Comparison of ENCODE assay signal across 14 cellular contexts in the genomic region with DNA sequence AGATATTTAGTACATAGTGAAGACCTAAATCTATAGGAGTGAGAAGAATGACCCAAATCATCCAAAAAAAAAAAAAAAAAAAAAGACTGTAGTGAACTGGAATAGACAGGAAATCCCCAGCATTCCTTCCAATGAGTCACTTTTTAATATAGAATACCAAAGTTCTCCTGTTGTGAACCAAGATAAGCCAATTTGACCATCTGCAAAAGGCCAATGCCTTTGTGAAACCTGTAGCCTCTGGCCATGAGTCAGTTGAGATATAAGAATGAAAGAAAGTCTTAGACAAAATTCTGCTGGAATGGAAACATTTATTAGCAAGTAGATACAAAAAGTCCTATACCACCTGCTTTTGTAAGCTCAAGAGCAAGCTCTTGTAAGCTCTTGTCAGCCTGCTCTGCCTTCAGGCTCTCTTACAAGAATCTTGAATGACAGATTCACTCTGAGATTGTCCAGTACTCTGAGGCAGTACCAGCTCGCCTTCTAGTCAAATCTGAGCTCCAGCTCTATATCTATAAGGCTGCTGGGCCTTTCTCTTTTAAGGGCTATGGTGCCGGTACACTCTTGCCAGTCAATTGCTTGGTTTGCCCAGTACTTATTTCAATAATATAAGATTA.
DNase-seq lines count a peak whose midpoint lies in the region; ATAC-seq, FAIRE-seq and TF ChIP-seq lines count a peak whose summit lies in the region.
"Had no signal": no experiment of that assay in that cellular context is flagged by ENCODE, and none has a peak within 500 bp of the region (broad histone marks: within the 10 kb centered on the region; RNA-seq: fewer than 3 reads in every experiment).

No MANE protein-coding gene starts in this region.

- no peak for ATAC-seq in GM21515 (IDR thresholded peaks at IDR 0.05; ENCODE audit: unreplicated experiment)
- no peak for ATAC-seq in activated T-helper 17 cell treated with anti-CD3 and anti-CD28 coated beads, Interleukin-2, amount 50 U/mL, for 72 hours (replicated peaks)

- H3K4me1 Mint-ChIP-seq in activated T-helper 17 cell treated with anti-CD3 and anti-CD28 coated beads, Interleukin-2, amount 50 U/mL, for 72 hours = no peaks in the 10 kb centered on the region
- H3K4me1 Mint-ChIP-seq: CD8-positive, alpha-beta memory T cell had no signal

- H3K27ac Mint-ChIP-seq in activated T-helper 17 cell treated with anti-CD3 and anti-CD28 coated beads, Interleukin-2, amount 50 U/mL, for 72 hours = no peak overlapping the region
- H3K27ac Mint-ChIP-seq: CD8-positive, alpha-beta memory T cell; mesothelial cell of epicardium had no signal

- no peaks in the 10 kb centered on the region for H3K27me3 Mint-ChIP-seq in activated T-helper 17 cell treated with anti-CD3 and anti-CD28 coated beads, Interleukin-2, amount 50 U/mL, for 72 hours
- H3K27me3 Mint-ChIP-seq: CD8-positive, alpha-beta memory T cell had no signal

- no peak overlapping the region for H3K4me3 ChIP-seq in bronchial epithelial cell (ENCODE audit: low read depth, low read length)
- H3K4me3 ChIP-seq: thoracic aorta had no signal

- H3K27me3 ChIP-seq in bronchial epithelial cell (ENCODE audit: control insufficient read depth, insufficient read depth, low read length) = no peaks in the 10 kb centered on the region

- no peaks in the 10 kb centered on the region for H3K36me3 Mint-ChIP-seq in activated T-helper 17 cell treated with anti-CD3 and anti-CD28 coated beads, Interleukin-2, amount 50 U/mL, for 72 hours (ENCODE audit: low read depth)
- H3K36me3 Mint-ChIP-seq: CD8-positive, alpha-beta memory T cell had no signal

- peak; percentile 23 for DNase-seq in AG09319 (ENCODE audit: extremely low read depth, low read depth)
- DNase-seq in bronchial epithelial cell (ENCODE audit: low read depth) = peak; percentile 75
- DNase-seq in kidney glomerular epithelial cell (lab: John Stamatoyannopoulos, UW) = peak; percentile 56
- no peak for DNase-seq in GM19239 (ENCODE audit: insufficient read length, low spot score)
- no peak for DNase-seq in NCI-H2171 treated with DMSO at 0.1 percent for 48 hours (lab: John Stamatoyannopoulos, UW)
- DNase-seq: CD8-positive, alpha-beta memory T cell; NCI-H1694; retina had no signal

- TF ChIP-seq CTCF in AG09319 (IDR thresholded peaks at IDR 0.05; ENCODE audit: low read depth, low read length) = no peak
- no peak for TF ChIP-seq CTCF in bronchial epithelial cell (IDR thresholded peaks at IDR 0.05; ENCODE audit: insufficient read depth, low read length, severe bottlenecking)

- no peak overlapping the region for H3K4me3 Mint-ChIP-seq in activated T-helper 17 cell treated with anti-CD3 and anti-CD28 coated beads, Interleukin-2, amount 50 U/mL, for 72 hours
- H3K4me3 Mint-ChIP-seq: CD8-positive, alpha-beta memory T cell; mesothelial cell of epicardium had no signal

- H3K36me3 ChIP-seq in bronchial epithelial cell (ENCODE audit: control insufficient read depth, insufficient read depth, low read length) = no peaks in the 10 kb centered on the region
- H3K36me3 ChIP-seq: thoracic aorta had no signal

- FAIRE-seq in bronchial epithelial cell (lab: Jason Lieb, UNC) = no peak
- FAIRE-seq in GM19239 (lab: Jason Lieb, UNC) = no peak
- FAIRE-seq: TTC549 had no signal

- peaks cover 14% of the 10 kb centered on the region for H3K9me3 Mint-ChIP-seq in activated T-helper 17 cell treated with anti-CD3 and anti-CD28 coated beads, Interleukin-2, amount 50 U/mL, for 72 hours

- TF ChIP-seq RAD21 in Ishikawa (IDR thresholded peaks at IDR 0.05; ENCODE audit: low read depth) = no peak

- TF ChIP-seq EP300 in Ishikawa (IDR thresholded peaks at IDR 0.05; ENCODE audit: borderline replicate concordance) = peak; percentile 20; the same call in 1 of the 2 replicates

TF ChIP-seq in Ishikawa, 13 proteins besides CTCF, POLR2A, EP300 and RAD21:
- no peak for TF ChIP-seq EGR1 (IDR thresholded peaks at IDR 0.05)
- peak; percentile 25; the same call in 1 of the 2 replicates for TF ChIP-seq TCF12 (IDR thresholded peaks at IDR 0.05; ENCODE audit: low read depth)
- TF ChIP-seq TEAD4 (IDR thresholded peaks at IDR 0.05) = peak; percentile 63

Comparison
In these comparisons a context has a peak if more than half of its experiments do, and no peak if none do; other contexts are left out.
1. DNase-seq: peak in AG09319 (single experiment), bronchial epithelial cell (single experiment) and kidney glomerular epithelial cell (single experiment); none in GM19239 (single experiment) and NCI-H2171 treated with DMSO at 0.1 percent for 48 hours (single experiment).